ENCODE assay signal across 8 cellular contexts in genomic region chr10:101030492-101031127, GRCh38. TPM values are rescaled to one million over a fixed set of nuclear protein-coding genes. Genes with fewer than 3 reads are reported as not detected.
DNase-seq lines count a peak whose midpoint lies in the region; TF ChIP-seq lines count a peak whose summit lies in the region.

No MANE protein-coding gene starts in this region.

- no peaks in the 10 kb centered on the region for H3K9me3 ChIP-seq in HAP-1
- no peaks in the 10 kb centered on the region for H3K9me3 ChIP-seq in WERI-Rb-1 (ENCODE audit: severe bottlenecking)
- H3K9me3 ChIP-seq in iPS DF 6.9 (ENCODE audit: control insufficient read depth, insufficient read depth, low read length): no peaks in the 10 kb centered on the region

- peaks cover 12% of the 10 kb centered on the region for H3K4me1 ChIP-seq in HAP-1
- peaks cover 11% of the 10 kb centered on the region; the same call in 1 of the 2 replicates for H3K4me1 ChIP-seq in iPS DF 6.9 (ENCODE audit: control insufficient read depth, insufficient read depth, low read length)

- H3K4me3 ChIP-seq in HAP-1: peak overlapping the region; percentile 58
- H3K4me3 ChIP-seq in WERI-Rb-1 (ENCODE audit: low read depth, low read length): peak overlapping the region; percentile 77
- peak overlapping the region; percentile 24; the same call in 1 of the 2 replicates for H3K4me3 ChIP-seq in iPS DF 6.9 (ENCODE audit: low read length)
- peak overlapping the region; percentile 47 to 90 (median 70) for H3K4me3 ChIP-seq in skin epidermis

- no peaks in the 10 kb centered on the region for H3K27me3 ChIP-seq in HAP-1 (ENCODE audit: low read depth)
- no peaks in the 10 kb centered on the region for H3K27me3 ChIP-seq in WERI-Rb-1 (ENCODE audit: insufficient read depth, low read depth, severe bottlenecking)
- H3K27me3 ChIP-seq in iPS DF 6.9 (ENCODE audit: control insufficient read depth, insufficient read depth, low read length): peaks cover 4% of the 10 kb centered on the region; the same call in 1 of the 2 replicates

- in situ Hi-C loops in HAP-1 (cut with MboI; ENCODE audit: low sequenced_read_pairs): no loop called here

- WGBS in iPS DF 6.9 (ENCODE audit: insufficient coverage, insufficient read length): no CpG with 5 or more reads among the region's 25 CpGs

- DNase-seq in HAP-1 (ENCODE audit: low spot score in 2 of 2): no peak
- DNase-seq in WERI-Rb-1: peak; percentile 41
- no peak for DNase-seq in iPS DF 6.9 (ENCODE audit: low read depth, low spot score)
- DNase-seq in mucosa of gallbladder (ENCODE audit: low spot score): no peak
- DNase-seq in T1000 (lab: John Stamatoyannopoulos, UW): no peak
- no peak for DNase-seq in NK-92 treated with Interleukin-12 subunit alpha and Interleukin-12 subunit beta, amount 100 ng/mL, for 24 hours (lab: John Stamatoyannopoulos, UW)
- no peak for DNase-seq in activated gamma-delta T cell treated with Interleukin-2 at 50 U/mL for 16 hours

- no peak for TF ChIP-seq CTCF in WERI-Rb-1 (IDR thresholded peaks at IDR 0.05; ENCODE audit: low read depth, low read length)

- peak overlapping the region; percentile 38; the same call in 1 of the 2 replicates for H3K27ac ChIP-seq in WERI-Rb-1
- no peak overlapping the region for H3K27ac ChIP-seq in iPS DF 6.9 (ENCODE audit: low read length)
- peak overlapping the region in 16 of 21 experiments; percentile 88 to 100 (median 97) for H3K27ac ChIP-seq in skin epidermis

- H3K36me3 ChIP-seq in HAP-1 (replicated peaks) (no peaks in the 10 kb centered on the region), WERI-Rb-1 (peaks cover 9% of the 10 kb centered on the region), iPS DF 6.9 (ENCODE audit: control insufficient read depth, insufficient read depth, low read length) (no peaks in the 10 kb centered on the region)

RNA-seq across cellular contexts. Expression of gene PDZD7, which starts 0.3 kb away (rescaled TPM):
- 5.3 TPM for total RNA-seq in mucosa of gallbladder

RNA-seq across cellular contexts. Expression of gene SFXN3, which starts 0.4 kb away (rescaled TPM):
- 75.9 TPM for total RNA-seq in mucosa of gallbladder

RNA-seq across cellular contexts. Expression of gene LZTS2, which starts 31.0 kb away (rescaled TPM):
- 84.9 TPM for total RNA-seq in mucosa of gallbladder

RNA-seq across cellular contexts. Expression of gene KAZALD1, which starts 31.2 kb away (rescaled TPM):
- total RNA-seq in mucosa of gallbladder: 3.8 TPM

RNA-seq across cellular contexts. Expression of gene TWNK, which starts 43.3 kb away (rescaled TPM):
- total RNA-seq in mucosa of gallbladder: 5.7 TPM

Comparison
In these comparisons a context has a peak if more than half of its experiments do, and no peak if none do; other contexts are left out.
1. H3K4me3 ChIP-seq: peak in every context shown above with its lines; median percentile 77 in WERI-Rb-1; 70 in skin epidermis; 58 in HAP-1; 24 in iPS DF 6.9.